ENCODE assay signal across 1 cellular context in the genomic region with DNA sequence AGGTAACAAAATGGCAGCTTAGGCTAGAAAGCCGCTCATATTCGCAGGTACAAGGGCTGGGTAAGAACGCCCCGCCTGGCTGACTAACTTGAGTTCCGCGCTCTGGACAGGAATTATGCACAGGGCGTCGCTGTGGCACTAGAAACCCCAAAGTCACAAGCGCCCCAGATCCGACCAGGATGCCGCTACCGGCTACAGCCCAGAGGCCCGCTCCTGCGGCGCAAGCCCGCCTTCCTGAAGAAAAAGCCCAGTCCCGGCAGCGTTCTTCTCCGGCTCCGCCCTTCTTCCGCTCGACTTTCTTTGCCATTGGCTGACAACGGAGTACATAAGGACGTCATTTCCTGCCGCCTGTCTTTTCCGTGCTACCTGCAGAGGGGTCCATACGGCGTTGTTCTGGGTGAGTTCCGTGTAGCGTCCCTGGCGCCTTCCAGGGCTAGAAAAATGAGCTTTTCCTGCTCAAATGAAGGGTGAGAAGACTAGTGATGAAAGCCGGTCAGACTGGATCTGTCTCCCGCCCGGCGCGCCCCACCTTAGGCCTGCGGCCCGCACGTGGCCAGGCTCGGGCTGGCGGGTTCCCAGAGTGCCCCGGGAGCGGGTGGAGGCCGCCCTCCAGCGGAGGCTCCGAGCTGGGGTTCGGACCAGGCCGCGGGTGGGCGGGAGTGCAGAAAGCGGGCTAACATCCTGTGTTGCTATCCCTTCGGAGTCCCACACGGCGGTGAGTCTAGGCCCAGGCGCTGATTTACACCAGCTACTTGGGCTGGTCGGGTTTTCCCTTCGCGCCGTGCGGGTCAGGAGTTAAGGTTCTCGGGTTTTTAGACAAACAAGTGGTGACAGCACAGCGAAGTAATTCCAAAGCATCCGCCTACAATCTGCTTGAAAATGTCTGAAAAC.
TF ChIP-seq lines count a peak whose summit lies in the region.

TSS of gene RPSA (plus strand) at position 353 of the 891 bp plus-strand sequence. CDS start 934 bp downstream, outside the sequence.

TF ChIP-seq in A549, 52 proteins besides CTCF, POLR2A, EP300 and RAD21 (continued from another document):
- TF ChIP-seq, protein P1, sequence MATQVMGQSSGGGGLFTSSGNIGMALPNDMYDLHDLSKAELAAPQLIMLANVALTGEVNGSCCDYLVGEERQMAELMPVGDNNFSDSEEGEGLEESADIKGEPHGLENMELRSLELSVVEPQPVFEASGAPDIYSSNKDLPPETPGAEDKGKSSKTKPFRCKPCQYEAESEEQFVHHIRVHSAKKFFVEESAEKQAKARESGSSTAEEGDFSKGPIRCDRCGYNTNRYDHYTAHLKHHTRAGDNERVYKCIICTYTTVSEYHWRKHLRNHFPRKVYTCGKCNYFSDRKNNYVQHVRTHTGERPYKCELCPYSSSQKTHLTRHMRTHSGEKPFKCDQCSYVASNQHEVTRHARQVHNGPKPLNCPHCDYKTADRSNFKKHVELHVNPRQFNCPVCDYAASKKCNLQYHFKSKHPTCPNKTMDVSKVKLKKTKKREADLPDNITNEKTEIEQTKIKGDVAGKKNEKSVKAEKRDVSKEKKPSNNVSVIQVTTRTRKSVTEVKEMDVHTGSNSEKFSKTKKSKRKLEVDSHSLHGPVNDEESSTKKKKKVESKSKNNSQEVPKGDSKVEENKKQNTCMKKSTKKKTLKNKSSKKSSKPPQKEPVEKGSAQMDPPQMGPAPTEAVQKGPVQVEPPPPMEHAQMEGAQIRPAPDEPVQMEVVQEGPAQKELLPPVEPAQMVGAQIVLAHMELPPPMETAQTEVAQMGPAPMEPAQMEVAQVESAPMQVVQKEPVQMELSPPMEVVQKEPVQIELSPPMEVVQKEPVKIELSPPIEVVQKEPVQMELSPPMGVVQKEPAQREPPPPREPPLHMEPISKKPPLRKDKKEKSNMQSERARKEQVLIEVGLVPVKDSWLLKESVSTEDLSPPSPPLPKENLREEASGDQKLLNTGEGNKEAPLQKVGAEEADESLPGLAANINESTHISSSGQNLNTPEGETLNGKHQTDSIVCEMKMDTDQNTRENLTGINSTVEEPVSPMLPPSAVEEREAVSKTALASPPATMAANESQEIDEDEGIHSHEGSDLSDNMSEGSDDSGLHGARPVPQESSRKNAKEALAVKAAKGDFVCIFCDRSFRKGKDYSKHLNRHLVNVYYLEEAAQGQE (IDR thresholded peaks at IDR 0.05) = peak; percentile 46
- TF ChIP-seq RCOR1 (IDR thresholded peaks at IDR 0.05; ENCODE audit: low read depth, low read length) = no peak
- TF ChIP-seq HES2 (IDR thresholded peaks at IDR 0.05) = no peak
- peak; percentile 80 for TF ChIP-seq TP53 (CRISPR knock-in tag; IDR thresholded peaks at IDR 0.05)
- TF ChIP-seq CEBPB (IDR thresholded peaks at IDR 0.05) = no peak
- TF ChIP-seq PHF8 (IDR thresholded peaks at IDR 0.05; ENCODE audit: borderline replicate concordance, low read depth) = peak; percentile 100
- peak; percentile 99 for TF ChIP-seq MYC (IDR thresholded peaks at IDR 0.05; ENCODE audit: borderline replicate concordance, low read length)
- TF ChIP-seq HOXB5 (CRISPR knock-in tag; IDR thresholded peaks at IDR 0.05) = 0 out of 2 replicates have a peak, but pooled peaks have one; percentile 48
